12 cellular contexts compared by ENCODE assay signal in genomic region chr12:124395284-124395752, GRCh38.
DNase-seq lines count a peak whose midpoint lies in the region; TF ChIP-seq lines count a peak whose summit lies in the region.
"Had no signal": no experiment of that assay in that cellular context is flagged by ENCODE, and none has a peak within 500 bp of the region (broad histone marks: within the 10 kb centered on the region; RNA-seq: fewer than 3 reads in every experiment).

No MANE protein-coding gene starts in this region.

- intact Hi-C loops in esophagus muscularis mucosa (cut with DNase I) = no loop called here

- H3K27ac ChIP-seq in esophagus muscularis mucosa (replicated peaks in 1 of 4) (peak overlapping the region; percentile 95 to 98 (median 96)), suprapubic skin (peak overlapping the region; percentile 85)
- H3K27ac ChIP-seq: cardiac muscle cell had no signal

- TF ChIP-seq POLR2A in esophagus muscularis mucosa (IDR thresholded peaks at IDR 0.05; ENCODE audit: low read depth) = no peak
- TF ChIP-seq POLR2A in suprapubic skin (IDR thresholded peaks at IDR 0.05) = no peak

- WGBS in esophagus muscularis mucosa = 67% methylated on average over 16 of the region's 21 CpGs
- WGBS in suprapubic skin = 66% methylated on average over 19 of the region's 21 CpGs

- no peak overlapping the region for H3K4me3 ChIP-seq in esophagus muscularis mucosa
- no peak overlapping the region for H3K4me3 ChIP-seq in suprapubic skin
- H3K4me3 ChIP-seq: cardiac muscle cell had no signal

- DNase-seq in NCI-H1417 (lab: John Stamatoyannopoulos, UW) (peak in 2 of 3 experiments; percentile 89 to 96), NCI-H69 (lab: John Stamatoyannopoulos, UW) (peak; percentile 97), esophagus muscularis mucosa (ENCODE audit: extremely low spot score) (no peak), suprapubic skin (ENCODE audit: low spot score in 2 of 2) (no peak), AG08395 (ENCODE audit: low spot score) (no peak), COLO829 (ENCODE audit: low spot score) (no peak), NCI-H774 (lab: John Stamatoyannopoulos, UW) (no peak)
- DNase-seq: activated CD4-positive, alpha-beta T cell treated with anti-CD3 and anti-CD28 coated beads, Interleukin-2, amount 50 U/mL, for 4 hours; activated effector memory CD4-positive, alpha-beta T cell treated with Interleukin-2 at 50 U/mL for 16 hours; GOT3; stimulated activated naive CD8-positive, alpha-beta T cell treated with anti-CD3 and anti-CD28 coated beads, Interleukin-15, amount 100 ng/mL, for 72 hours had no signal

- TF ChIP-seq EP300 in esophagus muscularis mucosa (IDR thresholded peaks at IDR 0.05) (no peak), suprapubic skin (IDR thresholded peaks at IDR 0.05) (no peak)

- TF ChIP-seq CTCF in esophagus muscularis mucosa (IDR thresholded peaks at IDR 0.05) (no peak), suprapubic skin (IDR thresholded peaks at IDR 0.05) (no peak)

- H3K4me1 ChIP-seq in esophagus muscularis mucosa (peaks cover 99 to 100% (median 100%) of the 10 kb centered on the region in 4 donors), suprapubic skin (peaks cover 90% of the 10 kb centered on the region)

- H3K36me3 ChIP-seq in esophagus muscularis mucosa = peaks cover 0 to 53% (median 39%) of the 10 kb centered on the region in 4 donors
- H3K36me3 ChIP-seq in suprapubic skin = peaks cover 44% of the 10 kb centered on the region

- no peaks in the 10 kb centered on the region for H3K27me3 ChIP-seq in esophagus muscularis mucosa
- no peaks in the 10 kb centered on the region for H3K27me3 ChIP-seq in suprapubic skin
- H3K27me3 ChIP-seq: cardiac muscle cell had no signal

- H3K9me3 ChIP-seq in esophagus muscularis mucosa (no peaks in the 10 kb centered on the region), suprapubic skin (no peaks in the 10 kb centered on the region)

Comparison
In these comparisons a context has a peak if more than half of its experiments do, and no peak if none do; other contexts are left out.
1. DNase-seq: peak in NCI-H1417 (2 of 3) and NCI-H69 (single experiment); none in esophagus muscularis mucosa (single experiment), suprapubic skin (0 of 2), AG08395 (single experiment), COLO829 (single experiment) and NCI-H774 (single experiment).